Comparison of ENCODE assay signal across 14 cellular contexts in the genomic region with DNA sequence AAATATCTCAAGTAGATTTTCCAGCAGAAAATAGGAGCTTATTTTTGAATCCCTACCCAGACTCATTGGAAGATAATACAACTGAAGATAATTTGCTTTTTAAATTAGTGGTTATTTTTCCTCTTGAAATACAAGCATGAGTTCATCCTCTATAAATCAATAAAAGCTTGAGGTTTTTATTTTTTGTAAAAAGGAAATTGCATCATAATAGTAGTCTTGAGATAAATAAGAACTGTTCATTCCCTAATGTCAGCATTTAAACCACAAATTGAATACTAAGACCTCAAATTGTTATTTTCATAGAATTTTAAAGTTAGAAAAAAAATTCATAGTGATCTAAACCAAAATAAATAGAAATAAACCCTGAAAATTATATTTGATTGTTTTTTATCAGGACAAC.
A peak's percentile ranks its signal among the peaks of the same experiment; 100 is the strongest.
DNase-seq lines count a peak whose midpoint lies in the region; FAIRE-seq and TF ChIP-seq lines count a peak whose summit lies in the region.
"Had no signal": no experiment of that assay in that cellular context is flagged by ENCODE, and none has a peak within 500 bp of the region (broad histone marks: within the 10 kb centered on the region; RNA-seq: fewer than 3 reads in every experiment).

No MANE protein-coding gene starts in this region.

- H4K91ac ChIP-seq in mesenchymal stem cell (ENCODE audit: low read length), result no peak overlapping the region

- H2BK12ac ChIP-seq in mesenchymal stem cell (ENCODE audit: low read length in 2 of 2), result no peak overlapping the region

- no peaks in the 10 kb centered on the region for H3K9me3 ChIP-seq in mesenchymal stem cell (ENCODE audit: control insufficient read depth, low read length)
- H3K9me3 ChIP-seq: BLaER1 treated with 17β-estradiol and CSF1 and Interleukin-3, amounts not matched to agents 10 nM and 100 nM had no signal

- H2BK120ac ChIP-seq in mesenchymal stem cell (ENCODE audit: low read depth, low read length), result no peak overlapping the region

- no peaks in the 10 kb centered on the region for H3K36me3 ChIP-seq in mesenchymal stem cell (ENCODE audit: control insufficient read depth in 1 of 2, insufficient read depth in 2 of 2, low read depth in 1 of 2, low read length in 2 of 2)
- H3K36me3 ChIP-seq: BLaER1 treated with 17β-estradiol and CSF1 and Interleukin-3, amounts not matched to agents 10 nM and 100 nM had no signal

- no peak for TF ChIP-seq CTCF in AG10803 (conservative IDR thresholded peaks at IDR 0.05; ENCODE audit: low read length)

- no peak overlapping the region for H4K8ac ChIP-seq in mesenchymal stem cell (ENCODE audit: low read length)

- no peak overlapping the region for H3K4me3 ChIP-seq in AG10803 (ENCODE audit: low read length)
- H3K4me3 ChIP-seq in mesenchymal stem cell (ENCODE audit: insufficient read depth in 1 of 2, low read depth in 1 of 2, low read length in 2 of 2), result no peak overlapping the region
- H3K4me3 ChIP-seq: BLaER1 treated with 17β-estradiol and CSF1 and Interleukin-3, amounts not matched to agents 10 nM and 100 nM had no signal

- no peak overlapping the region for H2AFZ ChIP-seq in mesenchymal stem cell (ENCODE audit: low read depth, low read length)

- H3K4me1 ChIP-seq in mesenchymal stem cell (ENCODE audit: control insufficient read depth, insufficient read depth, low read depth, low read length), result no peaks in the 10 kb centered on the region

- FAIRE-seq in endometrium (lab: Jason Lieb, UNC), result peak; percentile 50
- FAIRE-seq: GM12891 had no signal

- H3K9ac ChIP-seq in mesenchymal stem cell (ENCODE audit: low read length), result no peak overlapping the region
- H3K9ac ChIP-seq: BLaER1 treated with 17β-estradiol and CSF1 and Interleukin-3, amounts not matched to agents 10 nM and 100 nM had no signal

- no peak overlapping the region for H3K18ac ChIP-seq in mesenchymal stem cell (ENCODE audit: low read depth in 1 of 2, low read length in 2 of 2)

- H3K79me1 ChIP-seq in mesenchymal stem cell (replicated peaks; ENCODE audit: low read length, poor library complexity, severe bottlenecking), result no peaks in the 10 kb centered on the region

- H3K27me3 ChIP-seq in mesenchymal stem cell (ENCODE audit: control insufficient read depth in 1 of 2, insufficient read depth in 1 of 2, low read length in 2 of 2), result no peaks in the 10 kb centered on the region
- H3K27me3 ChIP-seq: BLaER1 treated with 17β-estradiol and CSF1 and Interleukin-3, amounts not matched to agents 10 nM and 100 nM had no signal

- H3K23ac ChIP-seq in mesenchymal stem cell (ENCODE audit: low read length in 2 of 2), result no peak overlapping the region

- DNase-seq in AG10803 (ENCODE audit: low read depth) (peak; percentile 43), M059J (ENCODE audit: low read depth) (peak; percentile 12), mesenchymal stem cell (peak; percentile 13), SW480 (ENCODE audit: low spot score) (no peak), pons (ENCODE audit: low spot score) (no peak)
- DNase-seq in effector CD4-positive, alpha-beta T cell, result no peak
- no peak for DNase-seq in stimulated activated naive CD4-positive, alpha-beta T cell treated with Interleukin-2 at 50 U/mL for 16 hours (lab: John Stamatoyannopoulos, UW)
- DNase-seq: CD4-positive, CD25-positive, alpha-beta regulatory T cell; DMS 273 treated with DMSO at 0.1 percent for 48 hours; GOT3; H9 had no signal

- H3K4ac ChIP-seq in mesenchymal stem cell (ENCODE audit: low read depth in 1 of 2, low read length in 2 of 2), result no peak overlapping the region

- H2AK5ac ChIP-seq in mesenchymal stem cell (ENCODE audit: low read length, severe bottlenecking), result no peak overlapping the region

- H2BK15ac ChIP-seq in mesenchymal stem cell (ENCODE audit: low read depth, poor library complexity, severe bottlenecking), result no peak overlapping the region

- H3K27ac ChIP-seq in mesenchymal stem cell (ENCODE audit: low read length, poor library complexity, severe bottlenecking), result no peak overlapping the region
- H3K27ac ChIP-seq: BLaER1 treated with 17β-estradiol and CSF1 and Interleukin-3, amounts not matched to agents 10 nM and 100 nM had no signal

- H2BK5ac ChIP-seq in mesenchymal stem cell (ENCODE audit: low read depth, low read length, poor library complexity, severe bottlenecking), result no peak overlapping the region

- H3K14ac ChIP-seq in mesenchymal stem cell (ENCODE audit: low read length in 2 of 2), result no peak overlapping the region

- H3K4me2 ChIP-seq in mesenchymal stem cell (ENCODE audit: low read length, poor library complexity, severe bottlenecking), result no peak overlapping the region
- H3K4me2 ChIP-seq: BLaER1 treated with 17β-estradiol and CSF1 and Interleukin-3, amounts not matched to agents 10 nM and 100 nM had no signal

Comparison
In these comparisons a context has a peak if more than half of its experiments do, and no peak if none do; other contexts are left out.
1. DNase-seq: peak in AG10803 (single experiment), M059J (single experiment) and mesenchymal stem cell (single experiment); none in effector CD4-positive, alpha-beta T cell (single experiment), stimulated activated naive CD4-positive, alpha-beta T cell treated with Interleukin-2 at 50 U/mL for 16 hours (single experiment), SW480 (single experiment) and pons (single experiment).